9 cellular contexts compared by ENCODE assay signal in the genomic region with DNA sequence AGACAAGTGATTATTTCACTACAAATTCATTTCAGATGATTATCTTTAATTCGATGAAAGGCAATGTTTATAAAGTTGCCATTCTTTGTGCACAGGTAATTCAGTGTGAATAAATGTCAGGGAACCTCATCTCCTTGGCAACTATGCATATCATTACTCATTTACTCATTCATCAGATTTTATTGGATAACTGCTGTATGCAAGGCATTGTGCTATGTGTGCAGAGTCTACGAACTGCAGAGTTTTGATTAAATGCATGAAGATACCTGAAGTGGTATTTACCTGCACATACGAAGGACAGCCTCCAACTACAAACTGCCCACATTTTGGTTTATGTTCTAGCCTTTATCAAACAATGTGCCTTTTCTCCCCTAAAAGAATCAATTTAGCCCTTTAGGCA. TPM values are rescaled to one million over a fixed set of nuclear protein-coding genes. Genes with fewer than 3 reads are reported as not detected.
DNase-seq lines count a peak whose midpoint lies in the region; FAIRE-seq and TF ChIP-seq lines count a peak whose summit lies in the region.
"Had no signal": no experiment of that assay in that cellular context is flagged by ENCODE, and none has a peak within 500 bp of the region (broad histone marks: within the 10 kb centered on the region; RNA-seq: fewer than 3 reads in every experiment).

No MANE protein-coding gene starts in this region.

- intact Hi-C loops in kidney (cut with DNase I) = no loop called here

- peak overlapping the region; percentile 98 for H3K27ac ChIP-seq in astrocyte (ENCODE audit: low read depth, low read length)
- no peak overlapping the region for H3K27ac ChIP-seq in kidney (ENCODE audit: low read depth in 2 of 2, low read length in 2 of 2)
- H3K27ac ChIP-seq in stomach smooth muscle (ENCODE audit: low read length) = peak overlapping the region; percentile 99
- H3K27ac ChIP-seq: parathyroid adenoma had no signal

- H3K9me3 ChIP-seq in astrocyte (ENCODE audit: insufficient read depth, low read depth, low read length) (no peaks in the 10 kb centered on the region), kidney (ENCODE audit: control insufficient read depth in 1 of 2, low read length in 2 of 2) (no peaks in the 10 kb centered on the region), stomach smooth muscle (ENCODE audit: control insufficient read depth in 2 of 2, low read length in 2 of 2) (no peaks in the 10 kb centered on the region)

- H3K36me3 ChIP-seq in astrocyte (ENCODE audit: insufficient read depth, low read length) = peaks cover 12% of the 10 kb centered on the region
- H3K36me3 ChIP-seq in kidney (ENCODE audit: control insufficient read depth in 1 of 2, insufficient read depth in 2 of 2, low read length in 2 of 2) = no peaks in the 10 kb centered on the region
- no peaks in the 10 kb centered on the region for H3K36me3 ChIP-seq in stomach smooth muscle (ENCODE audit: control insufficient read depth in 2 of 2, insufficient read depth in 2 of 2, low read length in 2 of 2)

- peaks cover 46% of the 10 kb centered on the region for H3K4me1 Mint-ChIP-seq in astrocyte (ENCODE audit: low read depth, unreplicated experiment)

- H2AFZ ChIP-seq in astrocyte (ENCODE audit: low read depth, low read length) = no peak overlapping the region

- H3K4me3 ChIP-seq in astrocyte (ENCODE audit: insufficient read depth, low read depth, low read length) (peak overlapping the region; percentile 100), kidney (ENCODE audit: low read length in 2 of 2) (peak overlapping the region; percentile 90 to 92), stomach smooth muscle (ENCODE audit: low read length in 2 of 2) (peak overlapping the region; percentile 95 to 98)

- H4K20me1 ChIP-seq in astrocyte (ENCODE audit: insufficient read depth, low read length) = peaks cover 68% of the 10 kb centered on the region

- peaks cover 9% of the 10 kb centered on the region for H3K36me3 Mint-ChIP-seq in astrocyte (ENCODE audit: low read depth, unreplicated experiment)

- H3K27me3 Mint-ChIP-seq in astrocyte (ENCODE audit: low read depth, unreplicated experiment) = no peaks in the 10 kb centered on the region

- H3K4me1 ChIP-seq in astrocyte (ENCODE audit: insufficient read depth, low read length) (peaks cover 49% of the 10 kb centered on the region), kidney (ENCODE audit: control insufficient read depth in 1 of 2, insufficient read depth in 1 of 2, low read depth in 1 of 2, low read length in 2 of 2) (peaks cover 6 to 7% of the 10 kb centered on the region in 2 donors), stomach smooth muscle (ENCODE audit: control insufficient read depth, insufficient read depth, low read length) (peaks cover 23% of the 10 kb centered on the region)
- H3K4me1 ChIP-seq: parathyroid adenoma had no signal

- H3K79me2 ChIP-seq in astrocyte (ENCODE audit: insufficient read depth, low read length) = peaks cover 81% of the 10 kb centered on the region
- H3K79me2 ChIP-seq: parathyroid adenoma had no signal

- no peaks in the 10 kb centered on the region for H3K27me3 ChIP-seq in astrocyte (ENCODE audit: insufficient read depth, low read length)
- H3K27me3 ChIP-seq in stomach smooth muscle (ENCODE audit: control insufficient read depth in 1 of 2, insufficient read depth in 2 of 2, low read length in 2 of 2) = no peaks in the 10 kb centered on the region

- H3K9ac ChIP-seq in astrocyte (ENCODE audit: low read length) (peak overlapping the region; percentile 100), kidney (ENCODE audit: low read length in 2 of 2) (no peak overlapping the region), stomach smooth muscle (ENCODE audit: low read length in 2 of 2) (no peak overlapping the region)
- H3K9ac ChIP-seq: parathyroid adenoma had no signal

- DNase-seq in HT-29 (ENCODE audit: low spot score) (peak; percentile 76), astrocyte (ENCODE audit: low read depth) (no peak), kidney (no peak), EL (no peak), D721Med (ENCODE audit: insufficient read length, low spot score) (no peak), DMS153 treated with DMSO at 0.1 percent for 48 hours (lab: John Stamatoyannopoulos, UW; ENCODE audit: unreplicated experiment) (no peak)
- DNase-seq: NCI-H1436 treated with DMSO at 0.1 percent for 48 hours had no signal

- H3K4me3 Mint-ChIP-seq in astrocyte (ENCODE audit: unreplicated experiment) = peak overlapping the region; percentile 95

- TF ChIP-seq CTCF in astrocyte (IDR thresholded peaks at IDR 0.05; ENCODE audit: insufficient read depth, low read depth, low read length) (no peak), kidney (IDR thresholded peaks at IDR 0.05; ENCODE audit: borderline replicate concordance, extremely low read depth, insufficient read depth) (no peak), D721Med (IDR thresholded peaks at IDR 0.05; ENCODE audit: insufficient read depth, missing control alignments) (no peak)

- H3K27ac Mint-ChIP-seq in astrocyte (ENCODE audit: unreplicated experiment) = peak overlapping the region; percentile 100

- no peaks in the 10 kb centered on the region for H3K9me3 Mint-ChIP-seq in astrocyte (ENCODE audit: unreplicated experiment)

- FAIRE-seq in astrocyte (lab: Jason Lieb, UNC) = no peak
- FAIRE-seq in kidney (lab: Jason Lieb, UNC) = no peak
- FAIRE-seq in D721Med (lab: Jason Lieb, UNC) = no peak

- peak overlapping the region; percentile 90 for H3K4me2 ChIP-seq in astrocyte (ENCODE audit: low read length)

RNA-seq across cellular contexts. Expression of gene RND3, which starts 3.5 kb away (rescaled TPM):
- total RNA-seq in HT-29 (2014; rRNA removed; shearing (Covaris generic)) = 48.0 and 63.4 TPM in 2 replicates
- 92.0 and 117 TPM in 2 replicates for total RNA-seq in astrocyte
- 26.1 TPM for total RNA-seq in kidney
- polyA plus RNA-seq in kidney (ENCODE audit: insufficient read depth, low read depth, low replicate concordance) = 6.5 TPM

Comparison
In these comparisons a context has a peak if more than half of its experiments do, and no peak if none do; other contexts are left out.
1. H3K27ac ChIP-seq: peak in astrocyte (single experiment) and stomach smooth muscle (single experiment); none in kidney (0 of 2).
2. Peak in every context shown above with its lines, with median percentiles within 50 percentile points of each other: H3K4me3 ChIP-seq.